13 cellular contexts compared by ENCODE assay signal in the genomic region with DNA sequence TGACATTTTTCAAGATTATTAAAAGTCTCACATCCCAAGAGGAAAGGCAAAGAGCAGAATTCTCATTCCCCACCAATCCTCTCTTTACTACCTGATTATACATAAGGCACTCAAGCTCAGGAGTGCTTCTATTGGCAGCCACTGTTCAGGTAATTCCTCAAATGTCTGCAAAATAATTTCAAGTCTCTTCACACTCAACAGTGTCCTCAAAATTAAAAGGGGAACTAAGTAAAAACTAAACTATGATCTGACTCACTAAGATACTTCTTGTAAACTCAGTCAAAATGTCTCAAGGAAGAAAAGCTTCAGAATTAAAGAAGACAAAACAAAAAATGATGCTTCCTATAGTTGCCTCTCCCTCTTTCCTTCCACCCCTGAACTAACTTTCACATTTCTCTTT.
DNase-seq lines count a peak whose midpoint lies in the region; ATAC-seq and TF ChIP-seq lines count a peak whose summit lies in the region.
"Had no signal": no experiment of that assay in that cellular context is flagged by ENCODE, and none has a peak within 500 bp of the region (broad histone marks: within the 10 kb centered on the region; RNA-seq: fewer than 3 reads in every experiment).

No MANE protein-coding gene starts in this region.

- POLR2A ChIA-PET in activated B cell treated with CpG ODN at 0.5 μM for 24 hours (lab: Charles Lee): no interaction called here
- POLR2A ChIA-PET in CD4-positive, alpha-beta T cell (lab: Charles Lee): no interaction called here

- H3K4me1 Mint-ChIP-seq in activated B cell treated with CpG ODN at 0.5 μM for 24 hours: peaks cover 7% of the 10 kb centered on the region
- H3K4me1 Mint-ChIP-seq in CD4-positive, alpha-beta T cell (ENCODE audit: low read depth): no peaks in the 10 kb centered on the region

- H3K9me3 Mint-ChIP-seq in activated B cell treated with CpG ODN at 0.5 μM for 24 hours: no peaks in the 10 kb centered on the region
- H3K9me3 Mint-ChIP-seq in CD4-positive, alpha-beta T cell: no peaks in the 10 kb centered on the region

- intact Hi-C loops in activated B cell treated with CpG ODN at 0.5 μM for 24 hours (cut with micrococcal nuclease): no loop called here
- intact Hi-C loops in CD4-positive, alpha-beta T cell (cut with DNase I, micrococcal nuclease): no loop called here

- no peak for TF ChIP-seq CTCF in activated B cell treated with CpG ODN at 0.5 μM for 24 hours (IDR thresholded peaks at IDR 0.05)
- no peak for TF ChIP-seq CTCF in CD4-positive, alpha-beta T cell (IDR thresholded peaks at IDR 0.05)

- H3K4me3 Mint-ChIP-seq in activated B cell treated with CpG ODN at 0.5 μM for 24 hours: no peak overlapping the region
- no peak overlapping the region for H3K4me3 Mint-ChIP-seq in CD4-positive, alpha-beta T cell

- CTCF ChIA-PET in activated B cell treated with CpG ODN at 0.5 μM for 24 hours (lab: Charles Lee): no interaction called here
- CTCF ChIA-PET in CD4-positive, alpha-beta T cell (lab: Charles Lee): no interaction called here

- no peaks in the 10 kb centered on the region for H3K9me3 ChIP-seq in CD4-positive, alpha-beta T cell (ENCODE audit: control insufficient read depth, low read length)

- ATAC-seq in GM21528 (IDR thresholded peaks at IDR 0.05; ENCODE audit: low FRiP score, unreplicated experiment): peak; percentile 95
- ATAC-seq in HG03103 (IDR thresholded peaks at IDR 0.05; ENCODE audit: low read depth, unreplicated experiment): peak; percentile 89
- peak; percentile 42 for ATAC-seq in activated B cell treated with CpG ODN at 0.5 μM for 24 hours (ENCODE audit: low read depth)
- ATAC-seq in CD4-positive, alpha-beta T cell (ENCODE audit: poor library complexity): no peak

- H3K27ac ChIP-seq in CD4-positive, alpha-beta T cell (ENCODE audit: low read depth, low read length): no peak overlapping the region
- H3K27ac ChIP-seq: 22Rv1 had no signal

- no peak overlapping the region for H3K27ac Mint-ChIP-seq in activated B cell treated with CpG ODN at 0.5 μM for 24 hours
- no peak overlapping the region for H3K27ac Mint-ChIP-seq in CD4-positive, alpha-beta T cell

- peaks cover 18% of the 10 kb centered on the region for H3K36me3 Mint-ChIP-seq in activated B cell treated with CpG ODN at 0.5 μM for 24 hours (ENCODE audit: low read depth)
- H3K36me3 Mint-ChIP-seq in CD4-positive, alpha-beta T cell (ENCODE audit: low read depth): peaks cover 33% of the 10 kb centered on the region

- peak; percentile 61 for DNase-seq in NOMO-1 treated with DMSO at 0.1 percent for 48 hours (lab: John Stamatoyannopoulos, UW; ENCODE audit: unreplicated experiment)
- DNase-seq in NOMO-1 treated with dmso at 0.1 percent for 144 hours (lab: John Stamatoyannopoulos, UW; ENCODE audit: unreplicated experiment): no peak
- DNase-seq in activated B cell treated with CpG ODN at 0.5 μM for 24 hours: no peak
- no peak for DNase-seq in DMS114 treated with DMSO at 0.1 percent for 48 hours (lab: John Stamatoyannopoulos, UW; ENCODE audit: unreplicated experiment)
- no peak for DNase-seq in activated gamma-delta T cell (lab: John Stamatoyannopoulos, UW)
- DNase-seq in CD4-positive, alpha-beta T cell: no peak
- DNase-seq: activated CD4-positive, alpha-beta T cell treated with anti-CD3 and anti-CD28 coated beads, Interleukin-2, amount 50 U/mL, for 4 hours; NCI-H2107; SHP77; small intestine had no signal

- H3K27me3 Mint-ChIP-seq in activated B cell treated with CpG ODN at 0.5 μM for 24 hours: no peaks in the 10 kb centered on the region
- H3K27me3 Mint-ChIP-seq in CD4-positive, alpha-beta T cell: no peaks in the 10 kb centered on the region

- H3K27me3 ChIP-seq in CD4-positive, alpha-beta T cell (ENCODE audit: control insufficient read depth, insufficient read depth, low read length): no peaks in the 10 kb centered on the region
